ENCODE assay signal across 8 cellular contexts in the genomic region with DNA sequence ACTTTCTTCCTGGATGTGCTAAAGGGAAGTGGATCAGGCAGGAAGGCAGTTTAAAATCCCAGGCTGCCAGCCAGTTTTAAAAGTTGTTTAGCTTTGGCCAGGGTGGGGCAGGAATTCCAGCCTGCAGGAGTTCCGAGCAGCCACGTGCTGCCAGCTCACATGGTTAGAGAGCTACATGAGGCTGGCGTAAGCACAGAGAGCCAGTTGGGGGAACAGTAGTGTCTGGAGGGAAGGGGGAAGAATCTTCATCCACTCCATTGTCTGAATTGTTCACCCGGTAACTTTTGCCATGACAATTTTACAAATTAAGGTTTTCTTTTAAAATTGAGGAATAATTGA. TPM values are rescaled to one million over a fixed set of nuclear protein-coding genes. Genes with fewer than 3 reads are reported as not detected.
DNase-seq lines count a peak whose midpoint lies in the region; ATAC-seq and TF ChIP-seq lines count a peak whose summit lies in the region.

No MANE protein-coding gene starts in this region.

- no peaks in the 10 kb centered on the region for H4K20me1 ChIP-seq in neural progenitor cell (ENCODE audit: low read depth)

- H3K4me2 ChIP-seq in neural progenitor cell = no peak overlapping the region

- H3K4me1 ChIP-seq in neural progenitor cell = peaks cover 6% of the 10 kb centered on the region

- H3K27ac Mint-ChIP-seq in neural progenitor cell = no peak overlapping the region

- no peaks in the 10 kb centered on the region for H3K9me3 ChIP-seq in neural progenitor cell (ENCODE audit: low read depth)

- no peaks in the 10 kb centered on the region for H3K79me2 ChIP-seq in neural progenitor cell (ENCODE audit: low read depth)

- ATAC-seq in GM21526 (IDR thresholded peaks at IDR 0.05; ENCODE audit: low FRiP score, unreplicated experiment) = no peak

- H3K36me3 ChIP-seq in neural progenitor cell = no peaks in the 10 kb centered on the region

- H3K4me1 Mint-ChIP-seq in neural progenitor cell = peaks cover 34% of the 10 kb centered on the region

- H3K27me3 Mint-ChIP-seq in neural progenitor cell (ENCODE audit: insufficient read depth, low read depth) = peaks cover 8% of the 10 kb centered on the region

- DNase-seq in NCI-H1694 treated with DMSO at 0.1 percent for 48 hours (lab: John Stamatoyannopoulos, UW) (peak; percentile 8), NCI-H1694 (lab: John Stamatoyannopoulos, UW) (no peak), SK-MEL-5 (ENCODE audit: low read depth, low spot score) (peak; percentile 97), fibroblast of gingiva (ENCODE audit: low read depth) (peak; percentile 96), neural progenitor cell (ENCODE audit: low spot score) (no peak), NCI-H187 (lab: John Stamatoyannopoulos, UW) (no peak)
- no peak for DNase-seq in activated T-cell treated with anti-CD3 and anti-CD28 coated beads, Interleukin-2, amount 50 U/mL, for 1 hour

- H3K27ac ChIP-seq in neural progenitor cell = no peak overlapping the region

- H3K9ac ChIP-seq in neural progenitor cell = no peak overlapping the region

- H3K36me3 Mint-ChIP-seq in neural progenitor cell = peaks cover 23% of the 10 kb centered on the region

- no peak overlapping the region for H3K4me3 ChIP-seq in neural progenitor cell

- no peaks in the 10 kb centered on the region for H3K27me3 ChIP-seq in neural progenitor cell

- in situ Hi-C loops in SK-MEL-5 (cut with HindIII; ENCODE audit: low pct_unique_long_range_greater_than_20kb, low sequenced_read_pairs) = no loop called here

- H3K4me3 Mint-ChIP-seq in neural progenitor cell = no peak overlapping the region

- no peaks in the 10 kb centered on the region for H3K9me3 Mint-ChIP-seq in neural progenitor cell

- H2AFZ ChIP-seq in neural progenitor cell (replicated peaks) = peak overlapping the region; percentile 64

- no peak for TF ChIP-seq CTCF in neural progenitor cell (IDR thresholded peaks at IDR 0.05)

- peaks cover 3% of the 10 kb centered on the region for H3F3A ChIP-seq in neural progenitor cell (ENCODE audit: low read depth)

RNA-seq across cellular contexts. Expression of a gene that starts 12.0 kb away (rescaled TPM):
- total RNA-seq in SK-MEL-5 (2014; rRNA removed; shearing (Covaris generic)) = 60.7 and 67.1 TPM in 2 replicates
- polyA plus RNA-seq in SK-MEL-5 (2015; cell fraction: cytosol; rRNA removed) = 214 and 252 TPM in 2 replicates
- polyA plus RNA-seq in SK-MEL-5 (2015; cell fraction: nucleus; rRNA removed) = 314 and 346 TPM in 2 replicates
- total RNA-seq in neural progenitor cell (ENCODE audit: low replicate concordance) = 9.3 and 22.9 TPM in 2 replicates

RNA-seq across cellular contexts. Expression of a gene that starts 12.2 kb away (rescaled TPM):
- 27.0 and 29.2 TPM in 2 replicates for total RNA-seq in SK-MEL-5 (2014; rRNA removed; shearing (Covaris generic))
- 24.6 and 36.0 TPM in 2 replicates for polyA plus RNA-seq in SK-MEL-5 (2015; cell fraction: cytosol; rRNA removed)
- 11.4 and 24.2 TPM in 2 replicates for polyA plus RNA-seq in SK-MEL-5 (2015; cell fraction: nucleus; rRNA removed)
- total RNA-seq in neural progenitor cell (ENCODE audit: low replicate concordance) = 1.2 and 3.4 TPM in 2 replicates

RNA-seq across cellular contexts. Expression of a gene that starts 21.6 kb away (rescaled TPM):
- total RNA-seq in SK-MEL-5 (2014; rRNA removed; shearing (Covaris generic)) = 107 and 115 TPM in 2 replicates
- polyA plus RNA-seq in SK-MEL-5 (2015; cell fraction: cytosol; rRNA removed) = 113 and 141 TPM in 2 replicates
- 21.9 and 41.6 TPM in 2 replicates for polyA plus RNA-seq in SK-MEL-5 (2015; cell fraction: nucleus; rRNA removed)
- 5.0 and 28.9 TPM in 2 replicates for total RNA-seq in neural progenitor cell (ENCODE audit: low replicate concordance)

RNA-seq across cellular contexts. Expression of a gene that starts 26.9 kb away (rescaled TPM):
- 0.40 TPM in 1 of 2 replicates, not detected in the other for total RNA-seq in SK-MEL-5 (2014; rRNA removed; shearing (Covaris generic))
- 0.19 TPM in 1 of 2 replicates, not detected in the other for polyA plus RNA-seq in SK-MEL-5 (2015; cell fraction: cytosol; rRNA removed)
- 0.14 TPM in 1 of 2 replicates, not detected in the other for polyA plus RNA-seq in SK-MEL-5 (2015; cell fraction: nucleus; rRNA removed)
- total RNA-seq in neural progenitor cell (ENCODE audit: low replicate concordance) = 0.34 and 1.2 TPM in 2 replicates

RNA-seq across cellular contexts. Expression of a gene that starts 38.5 kb away (rescaled TPM):
- 23.9 and 27.0 TPM in 2 replicates for total RNA-seq in SK-MEL-5 (2014; rRNA removed; shearing (Covaris generic))
- polyA plus RNA-seq in SK-MEL-5 (2015; cell fraction: cytosol; rRNA removed) = 31.1 and 38.2 TPM in 2 replicates
- 40.3 and 41.9 TPM in 2 replicates for polyA plus RNA-seq in SK-MEL-5 (2015; cell fraction: nucleus; rRNA removed)
- 14.1 and 23.4 TPM in 2 replicates for total RNA-seq in neural progenitor cell (ENCODE audit: low replicate concordance)

Comparison
In these comparisons a context has a peak if more than half of its experiments do, and no peak if none do; other contexts are left out.
1. DNase-seq: peak in NCI-H1694 treated with DMSO at 0.1 percent for 48 hours (single experiment), SK-MEL-5 (single experiment) and fibroblast of gingiva (single experiment); none in NCI-H1694 (single experiment), neural progenitor cell (single experiment), activated T-cell treated with anti-CD3 and anti-CD28 coated beads, Interleukin-2, amount 50 U/mL, for 1 hour (single experiment) and NCI-H187 (0 of 2).